ENCODE assay signal across 18 cellular contexts in the genomic region with DNA sequence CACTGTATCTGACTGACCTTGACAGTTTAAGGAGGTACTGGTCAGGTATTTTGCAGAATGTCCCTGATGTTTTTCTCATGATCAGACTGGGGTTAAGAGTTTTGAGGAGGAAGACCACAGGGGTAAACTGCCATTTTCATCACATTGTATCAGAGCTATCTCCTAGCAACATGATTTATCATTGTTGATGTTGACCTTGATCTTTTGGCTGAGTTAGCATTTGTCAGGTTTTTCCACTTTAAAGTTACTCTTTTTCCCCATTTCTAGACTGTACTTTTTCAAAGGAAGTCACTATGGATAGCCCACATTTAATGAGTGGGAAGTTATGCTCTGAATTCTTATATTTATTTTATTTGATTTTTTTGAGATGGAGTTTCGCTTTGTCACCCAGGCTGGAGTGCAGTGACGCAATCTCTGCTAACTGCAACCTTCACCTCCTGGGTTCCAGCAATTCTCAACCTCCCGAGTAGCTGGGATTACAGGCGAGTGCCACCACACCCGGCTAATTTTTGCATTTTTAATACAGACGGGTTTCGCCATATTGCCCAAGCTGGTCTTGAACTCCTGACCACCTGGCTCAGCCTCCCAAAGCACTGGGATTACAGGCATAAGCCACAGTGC. TPM values are rescaled to one million over a fixed set of nuclear protein-coding genes. Genes with fewer than 3 reads are reported as not detected.
A peak's percentile ranks its signal among the peaks of the same experiment; 100 is the strongest.
DNase-seq lines count a peak whose midpoint lies in the region; ATAC-seq, FAIRE-seq and TF ChIP-seq lines count a peak whose summit lies in the region.
"Had no signal": no experiment of that assay in that cellular context is flagged by ENCODE, and none has a peak within 500 bp of the region (broad histone marks: within the 10 kb centered on the region; RNA-seq: fewer than 3 reads in every experiment).

No MANE protein-coding gene starts in this region.

- no peak overlapping the region for H2BK5ac ChIP-seq in H1 (ENCODE audit: low read depth, low read length)

- H3K79me2 ChIP-seq in DND-41 (ENCODE audit: insufficient read depth, low read length) (no peaks in the 10 kb centered on the region), H1 (ENCODE audit: control insufficient read depth in 1 of 2, insufficient read depth in 2 of 2, low read length in 2 of 2) (peaks cover 0 to 4% of the 10 kb centered on the region in 2 experiments; a peak in 2 of 4 replicates)

- H3K9ac ChIP-seq in DND-41 (ENCODE audit: low read depth, low read length): no peak overlapping the region
- no peak overlapping the region for H3K9ac ChIP-seq in H1 (replicated peaks in 1 of 4; ENCODE audit: extremely low read depth in 1 of 4, low read depth in 3 of 4, low read length in 3 of 4)

- 95% methylated on average over 7 of the region's 7 CpGs for WGBS in A549 (ENCODE audit: missing lambda C conversion rate)
- 99% methylated on average over 7 of the region's 7 CpGs; no CpG with 5 or more reads in 1 of the 2 experiments for WGBS in H1 (ENCODE audit: extremely low coverage in 1 of 2, insufficient coverage in 1 of 2, insufficient read length in 1 of 2, insufficient replicate concordance in 2 of 2, low coverage in 1 of 2, low lambda C conversion rate in 2 of 2, missing lambda C conversion rate in 1 of 2), 2 experiments
- WGBS in prostate gland: 93% methylated on average over 7 of the region's 7 CpGs

- H3K4me2 ChIP-seq in A549 (no peak overlapping the region), DND-41 (ENCODE audit: insufficient read depth, low read length) (no peak overlapping the region), H1 (ENCODE audit: insufficient read depth in 1 of 2, low read depth in 2 of 2, low read length in 2 of 2) (no peak overlapping the region)

- no peak overlapping the region for H2BK20ac ChIP-seq in H1 (ENCODE audit: low read length)

- H3K4me3 ChIP-seq in A549: no peak overlapping the region
- H3K4me3 ChIP-seq in DND-41 (ENCODE audit: low read depth in 1 of 2, low read length in 2 of 2): no peak overlapping the region
- H3K4me3 ChIP-seq in NB4 (ENCODE audit: low read depth, low read length): no peak overlapping the region
- H3K4me3 ChIP-seq in H1 (ENCODE audit: extremely low read depth in 1 of 4, insufficient read depth in 2 of 4, low read depth in 3 of 4, low read length in 4 of 4): no peak overlapping the region
- no peak overlapping the region for H3K4me3 ChIP-seq in prostate gland

- TF ChIP-seq RAD21 in A549 (conservative IDR thresholded peaks at IDR 0.05 in 1 of 2, IDR thresholded peaks at IDR 0.05 in 1 of 2) (no peak), H1 (IDR thresholded peaks at IDR 0.05 in 1 of 2, conservative IDR thresholded peaks at IDR 0.05 in 1 of 2; ENCODE audit: low read depth in 2 of 2, low read length in 2 of 2) (no peak)

- no peak overlapping the region for H2AK5ac ChIP-seq in H1 (ENCODE audit: low read depth, low read length)

- H3K56ac ChIP-seq in H1 (replicated peaks; ENCODE audit: insufficient read length, low read depth, low read length): no peak overlapping the region

- no peaks in the 10 kb centered on the region for H3K9me3 ChIP-seq in A549
- H3K9me3 ChIP-seq in DND-41 (ENCODE audit: insufficient read depth, low read length, severe bottlenecking): no peaks in the 10 kb centered on the region
- no peaks in the 10 kb centered on the region for H3K9me3 ChIP-seq in H1 (ENCODE audit: insufficient read depth in 2 of 2, low read depth in 1 of 2, low read length in 1 of 2)
- no peaks in the 10 kb centered on the region for H3K9me3 ChIP-seq in prostate gland
- H3K9me3 ChIP-seq: Caco-2 had no signal

- POLR2A ChIA-PET in A549 (lab: Yijun Ruan, JAX) (no interaction called here), H1 (lab: Charles Lee; ENCODE audit: partially characterized antibody) (interaction anchor here (1.0 to 1.4 kb wide), 3 partner anchors 8 to 9 kb away, joined by 3 to 5 read pairs (median 3); no protein-coding TSS in a partner anchor)

- TF ChIP-seq CTCF in A549 (IDR thresholded peaks at IDR 0.05) (no peak), DND-41 (IDR thresholded peaks at IDR 0.05; ENCODE audit: borderline replicate concordance, extremely low read depth, low read length, poor library complexity, severe bottlenecking) (no peak), NB4 (IDR thresholded peaks at IDR 0.05; ENCODE audit: low read depth, low read length) (no peak), H1 (IDR thresholded peaks at IDR 0.05; ENCODE audit: control extremely low read depth in 1 of 3, insufficient read depth in 1 of 3, low read depth in 1 of 3, low read length in 3 of 3) (no peak), prostate gland (IDR thresholded peaks at IDR 0.05) (no peak)

- no peak overlapping the region for H2BK12ac ChIP-seq in H1 (ENCODE audit: low read depth, low read length)

- H3K4me1 ChIP-seq in A549 (peaks cover 16% of the 10 kb centered on the region; the same call in 1 of the 3 replicates), DND-41 (ENCODE audit: insufficient read depth, low read length) (peaks cover 4% of the 10 kb centered on the region; the same call in 1 of the 2 replicates), H1 (replicated peaks in 1 of 4; ENCODE audit: control insufficient read depth in 3 of 4, insufficient read depth in 4 of 4, low read length in 3 of 4) (peaks cover 0 to 12% (median 4%) of the 10 kb centered on the region in 4 experiments; a peak in 4 of 7 replicates), prostate gland (replicated peaks) (no peaks in the 10 kb centered on the region)
- H3K4me1 ChIP-seq: Caco-2 had no signal

- no peak overlapping the region for H4K91ac ChIP-seq in H1 (replicated peaks; ENCODE audit: insufficient read length, low read length)

- H3K36me3 ChIP-seq in DND-41 (ENCODE audit: insufficient read depth, low read length) (no peaks in the 10 kb centered on the region), H1 (ENCODE audit: control insufficient read depth in 2 of 4, insufficient read depth in 4 of 4, low read length in 3 of 4) (no peaks in the 10 kb centered on the region), prostate gland (no peaks in the 10 kb centered on the region)

- no peak overlapping the region for H4K8ac ChIP-seq in H1 (ENCODE audit: extremely low read depth, insufficient read depth, low read length)

- peaks cover 2% of the 10 kb centered on the region; the same call in 1 of the 2 replicates for H3K79me1 ChIP-seq in H1 (ENCODE audit: low read depth, low read length)

- H3K18ac ChIP-seq in H1 (ENCODE audit: extremely low read depth, low read length): no peak overlapping the region

- no peaks in the 10 kb centered on the region for H4K20me1 ChIP-seq in DND-41 (ENCODE audit: insufficient read depth, low read length)
- H4K20me1 ChIP-seq in H1 (replicated peaks in 1 of 2; ENCODE audit: control insufficient read depth in 1 of 2, insufficient read depth in 2 of 2, low read length in 2 of 2): no peaks in the 10 kb centered on the region

- TF ChIP-seq EP300 in A549 (IDR thresholded peaks at IDR 0.05): no peak
- no peak for TF ChIP-seq EP300 in H1 (IDR thresholded peaks at IDR 0.05; ENCODE audit: borderline replicate concordance in 1 of 2, low read depth in 2 of 2, low read length in 2 of 2)

- H4K5ac ChIP-seq in H1 (ENCODE audit: insufficient read length, low read depth, low read length): no peak overlapping the region

- FAIRE-seq in A549 (lab: Jason Lieb, UNC): no peak
- no peak for FAIRE-seq in H1 (lab: Jason Lieb, UNC)
- FAIRE-seq: GM12892 had no signal

- H3K23me2 ChIP-seq in H1 (ENCODE audit: low read depth, low read length): no peaks in the 10 kb centered on the region

- intact Hi-C loops in prostate gland (cut with DNase I): no loop called here

- ATAC-seq in A549 (no peak), DND-41 (ENCODE audit: insufficient read depth, low read depth) (no peak), GM21786 (IDR thresholded peaks at IDR 0.05; ENCODE audit: unreplicated experiment) (no peak), HG03139 (IDR thresholded peaks at IDR 0.05; ENCODE audit: unreplicated experiment) (no peak)
- ATAC-seq: CD8-positive, alpha-beta T cell had no signal

- CTCF ChIA-PET in A549 (lab: Yijun Ruan, JAX) (interaction anchor here (2.2 kb wide), 1 partner anchor 21 kb away, joined by 5 read pairs; no protein-coding TSS in a partner anchor), H1 (lab: Charles Lee; ENCODE audit: partially characterized antibody) (no interaction called here)

- no peak overlapping the region for H2BK15ac ChIP-seq in H1 (ENCODE audit: low read length)

- H3K27ac ChIP-seq in A549: 0 out of 6 replicates have a peak overlapping the region, but pooled peaks of 1 of the 2 experiments have one; percentile 15
- peak overlapping the region; percentile 32; the same call in 1 of the 2 replicates for H3K27ac ChIP-seq in DND-41 (ENCODE audit: low read length)
- H3K27ac ChIP-seq in H1 (ENCODE audit: low read depth, low read length): no peak overlapping the region
- H3K27ac ChIP-seq in prostate gland: no peak overlapping the region
- H3K27ac ChIP-seq: C4-2B had no signal

- H2AFZ ChIP-seq in DND-41 (ENCODE audit: low read depth, low read length) (no peak overlapping the region), H1 (ENCODE audit: low read length) (no peak overlapping the region)

- no peaks in the 10 kb centered on the region for H3K27me3 ChIP-seq in DND-41 (ENCODE audit: insufficient read depth, low read length, poor library complexity)
- no peaks in the 10 kb centered on the region for H3K27me3 ChIP-seq in H1 (replicated peaks in 1 of 4; ENCODE audit: control insufficient read depth in 3 of 4, extremely low read depth in 1 of 4, insufficient read depth in 3 of 4, low read length in 3 of 4)
- H3K27me3 ChIP-seq in prostate gland (replicated peaks; ENCODE audit: insufficient read depth): no peaks in the 10 kb centered on the region

- H3K4ac ChIP-seq in H1 (replicated peaks; ENCODE audit: insufficient read length, low read depth, low read length): no peak overlapping the region

- H3K23ac ChIP-seq in H1 (ENCODE audit: insufficient read length): no peak overlapping the region

- H2BK120ac ChIP-seq in H1 (replicated peaks; ENCODE audit: low read depth, low read length): no peak overlapping the region

- DNase-seq in A549 (ENCODE audit: low read depth in 1 of 2, low spot score in 1 of 2) (no peak), DND-41 (no peak), NB4 (ENCODE audit: low read depth) (peak; percentile 29), H1 (ENCODE audit: low read depth in 1 of 2, low spot score in 2 of 2) (no peak), prostate gland (ENCODE audit: low spot score) (no peak)
- DNase-seq: 8988T; Caco-2; CD4-positive, CD25-positive, alpha-beta regulatory T cell; CD8-positive, alpha-beta T cell; DMS 273 treated with DMSO at 0.1 percent for 48 hours; GF-D8; GOT3; H7; HCEC 1CT had no signal

- TF ChIP-seq POLR2A in A549 (IDR thresholded peaks at IDR 0.05; ENCODE audit: low read length) (no peak), NB4 (IDR thresholded peaks at IDR 0.05; ENCODE audit: extremely low read depth, insufficient read length) (no peak), H1 (IDR thresholded peaks at IDR 0.05; ENCODE audit: control extremely low read depth in 1 of 2, low read depth in 2 of 2, low read length in 2 of 2) (no peak), prostate gland (IDR thresholded peaks at IDR 0.05) (no peak)

- no peak overlapping the region for H3K14ac ChIP-seq in H1 (ENCODE audit: insufficient read length)

RNA-seq across cellular contexts. Expression of gene SLC39A10, which starts 17.7 kb away (rescaled TPM):
- 34.2 and 42.6 TPM in 2 replicates for polyA plus RNA-seq in A549 (2011; rRNA removed)
- polyA plus RNA-seq in A549 (2012; cell fraction: cytosol; rRNA removed): 6.6 and 7.1 TPM in 2 replicates
- 8.0 and 10.7 TPM in 2 replicates for polyA plus RNA-seq in A549 (2012; cell fraction: nucleus; rRNA removed)
- polyA plus RNA-seq in A549 (2017; fragmentation: RNase III; extraction: RNeasy Plus Mini Kit Qiagen cat#74134 plus additional on column Dnase treatment): 33.9 to 38.4 TPM (median 36.2 TPM) in 3 replicates
- polyA minus RNA-seq in A549 (2011; rRNA and poly(A)+ RNA removed): 46.6 and 53.4 TPM in 2 replicates
- total RNA-seq in H1 (2021; fragmentation: NEBNext Ultra II Directional; extraction: Animal tissue kit (Norgen Biotek cat#: 25700)): 219 and 234 TPM in 2 replicates
- 32.9 and 68.1 TPM in 2 replicates for polyA plus RNA-seq in H1 (2011; rRNA removed)
- polyA plus RNA-seq in H1 (2011; cell fraction: cytosol; rRNA removed): 59.8 TPM
- 23.3 TPM for polyA plus RNA-seq in H1 (2011; cell fraction: nucleus; rRNA removed)
- polyA plus RNA-seq in H1 (2012, experiment 1 of 2): 49.7 to 116 TPM (median 69.4 TPM) in 4 replicates
- 7.1 TPM for polyA plus RNA-seq in H1 (2012, experiment 2 of 2)
- polyA plus RNA-seq in H1 (2013, experiment 1 of 2): 296 TPM
- polyA plus RNA-seq in H1 (2013, experiment 2 of 2): 298 TPM
- 284 and 398 TPM in 2 replicates for polyA minus RNA-seq in H1 (2011; rRNA and poly(A)+ RNA removed)
- polyA minus RNA-seq in H1 (2011; cell fraction: cytosol; rRNA and poly(A)+ RNA removed): 148 TPM
- 203 TPM for polyA minus RNA-seq in H1 (2011; cell fraction: nucleus; rRNA and poly(A)+ RNA removed)
- 10 to 100 TPM; 26.3 to 27.6 TPM for total RNA-seq in prostate gland

Comparison
In these comparisons a context has a peak if more than half of its experiments do, and no peak if none do; other contexts are left out.
1. Of the 18 proteins assayed by ChIP-seq in both H1 and A549: peak only in H1: none; only in A549: none; in both: CEBPB; in neither: 17.